Comparison of ENCODE assay signal across 26 cellular contexts in the genomic region with DNA sequence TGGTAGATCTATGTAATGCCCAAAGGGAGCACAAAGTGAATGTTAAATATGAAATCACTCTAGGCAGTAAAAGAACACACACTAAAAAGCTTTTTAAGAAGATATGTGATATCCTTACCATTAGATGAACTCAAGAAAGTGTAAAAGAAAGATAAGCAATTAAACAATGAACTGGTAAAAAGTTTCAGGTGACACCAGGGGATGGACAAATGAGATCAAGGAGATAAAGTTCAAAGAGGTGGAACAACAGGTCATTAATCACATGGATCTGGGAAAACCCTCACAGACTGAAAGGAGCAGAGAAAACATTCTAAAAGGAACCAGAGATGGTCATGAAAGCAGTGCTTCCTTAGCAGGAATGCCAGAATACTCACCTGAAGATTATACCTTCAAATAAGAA.
"Had no signal": no experiment of that assay in that cellular context is flagged by ENCODE, and none has a peak within 500 bp of the region (broad histone marks: within the 10 kb centered on the region; RNA-seq: fewer than 3 reads in every experiment).

No MANE protein-coding gene starts in this region.

- H3K36me3 ChIP-seq: esophagus muscularis mucosa, neural progenitor cell, spleen, suprapubic skin, tibial artery had no signal

- H3K9me3 ChIP-seq: esophagus muscularis mucosa, spleen, suprapubic skin, tibial artery had no signal

- DNase-seq: activated CD4-positive, alpha-beta T cell treated with anti-CD3 and anti-CD28 coated beads for 36 hours; activated CD4-positive, alpha-beta T cell treated with anti-CD3 and anti-CD28 coated beads, Interleukin-2, amount 50 U/mL, for 4 hours; activated CD4-positive, CD25-positive, alpha-beta regulatory T cell; activated effector memory CD4-positive, alpha-beta T cell treated with Interleukin-2 at 50 U/mL for 16 hours; activated naive CD4-positive, alpha-beta T cell treated with Interleukin-2 at 50 U/mL for 16 hours; activated T-cell treated with anti-CD3 and anti-CD28 coated beads for 4 hours; activated T-cell treated with anti-CD3 and anti-CD28 coated beads, Interleukin-2, amount 50 U/mL, for 72 hours; anterior cingulate cortex; dermis blood vessel endothelial cell; effector CD4-positive, alpha-beta T cell; foreskin keratinocyte; islet precursor cell; left ventricle myocardium superior; midbrain; naive thymus-derived CD4-positive, alpha-beta T cell; occipital lobe; posterior cingulate gyrus; right cardiac atrium; spleen; stimulated activated naive CD4-positive, alpha-beta T cell; tibial artery had no signal

- H3K27me3 ChIP-seq: esophagus muscularis mucosa, foreskin keratinocyte, neural progenitor cell, spleen, suprapubic skin, tibial artery had no signal

- H3K27me3 Mint-ChIP-seq: activated naive CD8-positive, alpha-beta T cell had no signal

- H3K4me3 Mint-ChIP-seq: activated CD4-positive, alpha-beta T cell treated with anti-CD3 and anti-CD28 coated beads for 36 hours; activated naive CD8-positive, alpha-beta T cell; activated T-cell treated with anti-CD3 and anti-CD28 coated beads, Interleukin-2, amount 50 U/mL, for 72 hours; naive thymus-derived CD4-positive, alpha-beta T cell; neural progenitor cell; T-helper 2 cell treated with Interferon-gamma antibody and Interleukin-4, amounts not matched to agents 5 μg/mL and 100 μg/mL, for 36 hours had no signal

- ATAC-seq: activated CD4-positive, alpha-beta T cell treated with anti-CD3 and anti-CD28 coated beads for 36 hours; activated T-cell treated with anti-CD3 and anti-CD28 coated beads, Interleukin-2, amount 50 U/mL, for 72 hours; foreskin keratinocyte; left ventricle myocardium superior; naive thymus-derived CD4-positive, alpha-beta T cell; right cardiac atrium had no signal

- H3K4me3 ChIP-seq: esophagus muscularis mucosa, neural progenitor cell, spleen, suprapubic skin, tibial artery had no signal

- H2AFZ ChIP-seq: neural progenitor cell had no signal

- H3K4me1 ChIP-seq: spleen had no signal

- H3K9me3 Mint-ChIP-seq: activated T-cell treated with anti-CD3 and anti-CD28 coated beads, Interleukin-2, amount 50 U/mL, for 72 hours; naive thymus-derived CD4-positive, alpha-beta T cell; neural progenitor cell; T-helper 2 cell treated with Interferon-gamma antibody and Interleukin-4, amounts not matched to agents 5 μg/mL and 100 μg/mL, for 36 hours had no signal

- H3K27ac Mint-ChIP-seq: activated CD4-positive, alpha-beta T cell treated with anti-CD3 and anti-CD28 coated beads for 36 hours; activated naive CD8-positive, alpha-beta T cell; activated T-cell treated with anti-CD3 and anti-CD28 coated beads, Interleukin-2, amount 50 U/mL, for 72 hours; naive thymus-derived CD4-positive, alpha-beta T cell; neural progenitor cell; T-helper 2 cell treated with Interferon-gamma antibody and Interleukin-4, amounts not matched to agents 5 μg/mL and 100 μg/mL, for 36 hours had no signal

- H3K4me1 Mint-ChIP-seq: activated CD4-positive, alpha-beta T cell treated with anti-CD3 and anti-CD28 coated beads for 36 hours; naive thymus-derived CD4-positive, alpha-beta T cell had no signal

- H3K4me2 ChIP-seq: neural progenitor cell had no signal

- H3K36me3 Mint-ChIP-seq: activated naive CD8-positive, alpha-beta T cell; naive thymus-derived CD4-positive, alpha-beta T cell had no signal

- H3K9ac ChIP-seq: neural progenitor cell had no signal

- H3K27ac ChIP-seq: esophagus muscularis mucosa, foreskin keratinocyte, neural progenitor cell, spleen, suprapubic skin, tibial artery had no signal
